ENCODE assay signal across 18 cellular contexts in genomic region chr5:107155667-107156066, GRCh38.
"Had no signal": no experiment of that assay in that cellular context is flagged by ENCODE, and none has a peak within 500 bp of the region (broad histone marks: within the 10 kb centered on the region; RNA-seq: fewer than 3 reads in every experiment).

No MANE protein-coding gene starts in this region.

- H3K27me3 Mint-ChIP-seq: activated B cell treated with CpG ODN at 0.5 μM for 24 hours; activated CD8-positive, alpha-beta T cell treated with anti-CD3 and anti-CD28 coated beads for 36 hours; naive B cell had no signal

- ATAC-seq: activated CD8-positive, alpha-beta T cell treated with anti-CD3 and anti-CD28 coated beads for 36 hours; activated T-cell treated with anti-CD3 and anti-CD28 coated beads, Interleukin-2, amount 50 U/mL, for 4 hours; gastrocnemius medialis; stimulated activated effector memory CD8-positive, alpha-beta T cell treated with anti-CD3 and anti-CD28 coated beads, Interleukin-12 subunit alpha, Interleukin-12 subunit beta, amount 100 ng/mL, for 72 hours had no signal

- H3K4me3 Mint-ChIP-seq: activated B cell treated with CpG ODN at 0.5 μM for 24 hours; activated CD8-positive, alpha-beta T cell treated with anti-CD3 and anti-CD28 coated beads for 36 hours; activated T-cell treated with anti-CD3 and anti-CD28 coated beads, Interleukin-2, amount 50 U/mL, for 4 hours; endodermal cell; naive B cell; stimulated activated effector memory CD8-positive, alpha-beta T cell treated with anti-CD3 and anti-CD28 coated beads, Interleukin-12 subunit alpha, Interleukin-12 subunit beta, amount 100 ng/mL, for 72 hours had no signal

- H3K36me3 ChIP-seq: adrenal gland, gastrocnemius medialis, ovary, sigmoid colon, thyroid gland had no signal

- H3K9me3 Mint-ChIP-seq: endodermal cell had no signal

- H3K36me3 Mint-ChIP-seq: naive B cell; stimulated activated effector memory CD8-positive, alpha-beta T cell treated with anti-CD3 and anti-CD28 coated beads, Interleukin-12 subunit alpha, Interleukin-12 subunit beta, amount 100 ng/mL, for 72 hours had no signal

- H3K27me3 ChIP-seq: adrenal gland, dorsolateral prefrontal cortex, gastrocnemius medialis, ovary, sigmoid colon, thyroid gland had no signal

- DNase-seq: activated B cell treated with CpG ODN at 0.5 μM for 24 hours; activated CD4-positive, alpha-beta T cell treated with anti-CD3 and anti-CD28 coated beads for 48 hours; activated CD8-positive, alpha-beta T cell treated with anti-CD3 and anti-CD28 coated beads for 36 hours; activated effector memory CD4-positive, alpha-beta T cell treated with Interleukin-2 at 50 U/mL for 16 hours; activated naive CD4-positive, alpha-beta T cell treated with anti-CD3 and anti-CD28 coated beads, Interleukin-2, amount 50 U/mL, for 16 hours; activated T-cell treated with anti-CD3 and anti-CD28 coated beads, Interleukin-2, amount 50 U/mL, for 4 hours; adrenal gland; dorsolateral prefrontal cortex; endodermal cell; gastrocnemius medialis; naive B cell; ovary; sigmoid colon; stimulated activated CD4-positive, alpha-beta T cell treated with anti-CD3 and anti-CD28 coated beads, Interleukin-12 subunit alpha, Interleukin-12 subunit beta, amount 100 ng/mL, for 4 hours; stimulated activated CD4-positive, alpha-beta T cell treated with anti-CD3 and anti-CD28 coated beads, Interleukin-2, amount 100 ng/mL, for 24 hours; thyroid gland had no signal

- H3K9me3 ChIP-seq: adrenal gland, gastrocnemius medialis, ovary, sigmoid colon, thyroid gland had no signal

- H3K4me1 Mint-ChIP-seq: activated B cell treated with CpG ODN at 0.5 μM for 24 hours; endodermal cell; naive B cell; stimulated activated effector memory CD8-positive, alpha-beta T cell treated with anti-CD3 and anti-CD28 coated beads, Interleukin-12 subunit alpha, Interleukin-12 subunit beta, amount 100 ng/mL, for 72 hours had no signal

- H3K4me3 ChIP-seq: adrenal gland, dorsolateral prefrontal cortex, gastrocnemius medialis, lung, ovary, sigmoid colon, thyroid gland had no signal

- H3K27ac Mint-ChIP-seq: activated B cell treated with CpG ODN at 0.5 μM for 24 hours; activated CD8-positive, alpha-beta T cell treated with anti-CD3 and anti-CD28 coated beads for 36 hours; endodermal cell; naive B cell; stimulated activated effector memory CD8-positive, alpha-beta T cell treated with anti-CD3 and anti-CD28 coated beads, Interleukin-12 subunit alpha, Interleukin-12 subunit beta, amount 100 ng/mL, for 72 hours had no signal

- H3K27ac ChIP-seq: adrenal gland, dorsolateral prefrontal cortex, gastrocnemius medialis, ovary, sigmoid colon, thyroid gland had no signal

- H3K4me1 ChIP-seq: adrenal gland, sigmoid colon, thyroid gland had no signal
